ENCODE assay signal across 2 cellular contexts in the genomic region with DNA sequence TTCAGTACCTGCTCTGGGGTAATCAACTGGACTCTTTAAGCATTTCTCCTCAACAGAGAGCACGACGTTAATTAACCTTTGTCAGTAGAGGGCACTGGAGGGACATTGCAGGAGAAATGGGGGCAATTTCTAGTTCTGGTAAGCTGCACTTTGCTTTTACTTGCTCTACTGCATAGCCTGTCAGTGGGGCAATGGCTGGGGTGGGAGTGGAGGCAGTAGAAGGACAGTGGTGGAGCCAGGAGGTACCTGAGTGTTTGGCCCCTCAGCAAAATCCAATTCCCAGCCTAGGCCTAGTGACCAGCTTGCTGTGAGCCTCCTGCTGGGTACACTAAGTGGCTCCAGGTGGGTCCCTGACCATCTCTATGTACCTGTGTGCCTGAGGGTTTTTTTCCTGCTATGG.
A peak's percentile ranks its signal among the peaks of the same experiment; 100 is the strongest.
TF ChIP-seq lines count a peak whose summit lies in the region.

No MANE protein-coding gene starts in this region.

TF ChIP-seq in IMR-90, 13 proteins besides CTCF, POLR2A, EP300 and RAD21:
- TF ChIP-seq, protein P1, sequence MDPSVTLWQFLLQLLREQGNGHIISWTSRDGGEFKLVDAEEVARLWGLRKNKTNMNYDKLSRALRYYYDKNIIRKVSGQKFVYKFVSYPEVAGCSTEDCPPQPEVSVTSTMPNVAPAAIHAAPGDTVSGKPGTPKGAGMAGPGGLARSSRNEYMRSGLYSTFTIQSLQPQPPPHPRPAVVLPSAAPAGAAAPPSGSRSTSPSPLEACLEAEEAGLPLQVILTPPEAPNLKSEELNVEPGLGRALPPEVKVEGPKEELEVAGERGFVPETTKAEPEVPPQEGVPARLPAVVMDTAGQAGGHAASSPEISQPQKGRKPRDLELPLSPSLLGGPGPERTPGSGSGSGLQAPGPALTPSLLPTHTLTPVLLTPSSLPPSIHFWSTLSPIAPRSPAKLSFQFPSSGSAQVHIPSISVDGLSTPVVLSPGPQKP (IDR thresholded peaks at IDR 0.05; ENCODE audit: borderline replicate concordance, low read depth, low read length) = no peak
- no peak for TF ChIP-seq MAZ (IDR thresholded peaks at IDR 0.05; ENCODE audit: borderline replicate concordance, low read depth, low read length)
- TF ChIP-seq RFX5 (IDR thresholded peaks at IDR 0.05; ENCODE audit: low read depth, low read length) = no peak

TF ChIP-seq in SK-N-SH, 30 proteins besides CTCF, POLR2A, EP300 and RAD21:
- TF ChIP-seq, protein P2, sequence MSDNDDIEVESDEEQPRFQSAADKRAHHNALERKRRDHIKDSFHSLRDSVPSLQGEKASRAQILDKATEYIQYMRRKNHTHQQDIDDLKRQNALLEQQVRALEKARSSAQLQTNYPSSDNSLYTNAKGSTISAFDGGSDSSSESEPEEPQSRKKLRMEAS (IDR thresholded peaks at IDR 0.05; ENCODE audit: low read depth) = no peak
- peak; percentile 8; the same call in 1 of the 2 replicates for TF ChIP-seq SMC3 (IDR thresholded peaks at IDR 0.05; ENCODE audit: low read depth, low read length)
TF ChIP-seq in SK-N-SH: peak in this region for 1.
